ENCODE assay signal across 9 cellular contexts in genomic region chr4:146132445-146132844, GRCh38. TPM values are rescaled to one million over a fixed set of nuclear protein-coding genes. Genes with fewer than 3 reads are reported as not detected.
DNase-seq lines count a peak whose midpoint lies in the region; ATAC-seq and FAIRE-seq lines count a peak whose summit lies in the region.
"Had no signal": no experiment of that assay in that cellular context is flagged by ENCODE, and none has a peak within 500 bp of the region (broad histone marks: within the 10 kb centered on the region; RNA-seq: fewer than 3 reads in every experiment).

No MANE protein-coding gene starts in this region.

- H3K27me3 ChIP-seq in mesenchymal stem cell (ENCODE audit: control insufficient read depth in 1 of 2, insufficient read depth in 1 of 2, low read length in 2 of 2) (peaks cover 0 to 15% of the 10 kb centered on the region in 2 experiments), HAP-1 (ENCODE audit: low read depth) (no peaks in the 10 kb centered on the region)

- H2BK5ac ChIP-seq in mesenchymal stem cell (ENCODE audit: low read depth, low read length, poor library complexity, severe bottlenecking): no peak overlapping the region

- no peak overlapping the region for H2BK120ac ChIP-seq in mesenchymal stem cell (ENCODE audit: low read depth, low read length)

- H3K4me3 ChIP-seq in mesenchymal stem cell (ENCODE audit: insufficient read depth in 1 of 2, low read depth in 1 of 2, low read length in 2 of 2) (no peak overlapping the region), HAP-1 (no peak overlapping the region)

- no peak for FAIRE-seq in RCC 7860 (lab: Jason Lieb, UNC)

- no peak overlapping the region for H2BK12ac ChIP-seq in mesenchymal stem cell (ENCODE audit: low read length in 2 of 2)

- H3K79me1 ChIP-seq in mesenchymal stem cell (replicated peaks; ENCODE audit: low read length, poor library complexity, severe bottlenecking): no peaks in the 10 kb centered on the region

- 82% methylated on average over 7 of the region's 7 CpGs for WGBS in mesenchymal stem cell

- H4K8ac ChIP-seq in mesenchymal stem cell (ENCODE audit: low read length): no peak overlapping the region

- no peak overlapping the region for H3K4me2 ChIP-seq in mesenchymal stem cell (ENCODE audit: low read length, poor library complexity, severe bottlenecking)

- H3K4me1 ChIP-seq in mesenchymal stem cell (ENCODE audit: control insufficient read depth, insufficient read depth, low read depth, low read length) (no peaks in the 10 kb centered on the region), HAP-1 (no peaks in the 10 kb centered on the region)

- no peak overlapping the region for H3K14ac ChIP-seq in mesenchymal stem cell (ENCODE audit: low read length in 2 of 2)

- no peak overlapping the region for H3K9ac ChIP-seq in mesenchymal stem cell (ENCODE audit: low read length)

- H2AK5ac ChIP-seq in mesenchymal stem cell (ENCODE audit: low read length, severe bottlenecking): no peak overlapping the region

- H3K4ac ChIP-seq in mesenchymal stem cell (ENCODE audit: low read depth in 1 of 2, low read length in 2 of 2): no peak overlapping the region

- H2BK15ac ChIP-seq in mesenchymal stem cell (ENCODE audit: low read depth, poor library complexity, severe bottlenecking): no peak overlapping the region

- DNase-seq in mesenchymal stem cell (peak; percentile 10), activated gamma-delta T cell treated with Interleukin-2 at 50 U/mL for 16 hours (no peak), HAP-1 (ENCODE audit: low spot score in 2 of 2) (no peak), RCC 7860 (ENCODE audit: low spot score) (no peak), NCI-H146 treated with DMSO at 0.1 percent for 48 hours (lab: John Stamatoyannopoulos, UW; ENCODE audit: unreplicated experiment) (no peak)
- DNase-seq: anterior cingulate cortex had no signal

- H3K9me3 ChIP-seq in mesenchymal stem cell (ENCODE audit: control insufficient read depth, low read length): no peaks in the 10 kb centered on the region
- no peaks in the 10 kb centered on the region for H3K9me3 ChIP-seq in HAP-1

- H4K91ac ChIP-seq in mesenchymal stem cell (ENCODE audit: low read length): no peak overlapping the region

- in situ Hi-C loops in HAP-1 (cut with MboI; ENCODE audit: low sequenced_read_pairs): no loop called here

- H3K18ac ChIP-seq in mesenchymal stem cell (ENCODE audit: low read depth in 1 of 2, low read length in 2 of 2): no peak overlapping the region

- peak; percentile 94 for ATAC-seq in GM18519 (IDR thresholded peaks at IDR 0.05; ENCODE audit: low FRiP score, unreplicated experiment)
- peak; percentile 98 for ATAC-seq in GM21447 (IDR thresholded peaks at IDR 0.05; ENCODE audit: unreplicated experiment)
- peak; percentile 99 for ATAC-seq in HG03439 (IDR thresholded peaks at IDR 0.05; ENCODE audit: unreplicated experiment)

- no peak overlapping the region for H3K27ac ChIP-seq in mesenchymal stem cell (ENCODE audit: low read length, poor library complexity, severe bottlenecking)

- no peaks in the 10 kb centered on the region for H3K36me3 ChIP-seq in mesenchymal stem cell (ENCODE audit: control insufficient read depth in 1 of 2, insufficient read depth in 2 of 2, low read depth in 1 of 2, low read length in 2 of 2)
- H3K36me3 ChIP-seq in HAP-1 (replicated peaks): no peaks in the 10 kb centered on the region

- no peak overlapping the region for H3K23ac ChIP-seq in mesenchymal stem cell (ENCODE audit: low read length in 2 of 2)

- no peak overlapping the region for H2AFZ ChIP-seq in mesenchymal stem cell (ENCODE audit: low read depth, low read length)

RNA-seq across cellular contexts. Expression of gene LSM6, which starts 43.1 kb away (rescaled TPM):
- 19.8 TPM for polyA plus RNA-seq in mesenchymal stem cell (2013, experiment 1 of 2)
- polyA plus RNA-seq in mesenchymal stem cell (2013, experiment 2 of 2): 22.2 TPM
